Comparison of ENCODE assay signal across 9 cellular contexts in the genomic region with DNA sequence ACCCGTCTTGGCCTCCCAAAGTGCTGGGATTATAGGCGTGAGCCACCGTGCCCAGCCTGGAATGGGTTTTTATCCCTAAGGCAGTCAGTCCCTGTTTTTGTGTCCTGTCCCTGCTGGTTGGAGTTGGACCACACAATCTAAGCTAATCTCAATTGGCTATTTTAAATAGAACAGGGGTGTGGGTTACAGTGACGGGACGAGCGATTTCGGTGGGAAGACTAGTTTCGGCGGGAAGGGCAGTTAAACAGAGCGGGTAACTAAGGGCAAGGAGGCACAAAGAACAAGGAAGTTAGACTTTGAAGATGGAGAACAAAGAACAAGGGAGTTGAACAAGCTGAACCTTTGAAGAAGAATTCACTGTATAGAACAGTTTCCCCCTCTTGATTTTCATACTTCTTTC. TPM values are rescaled to one million over a fixed set of nuclear protein-coding genes. Genes with fewer than 3 reads are reported as not detected.
A peak's percentile ranks its signal among the peaks of the same experiment; 100 is the strongest.
DNase-seq lines count a peak whose midpoint lies in the region; ATAC-seq and TF ChIP-seq lines count a peak whose summit lies in the region.
"Had no signal": no experiment of that assay in that cellular context is flagged by ENCODE, and none has a peak within 500 bp of the region (broad histone marks: within the 10 kb centered on the region; RNA-seq: fewer than 3 reads in every experiment).

No MANE protein-coding gene starts in this region.

- TF ChIP-seq CTCF in SK-N-SH (IDR thresholded peaks at IDR 0.05) (no peak), OCI-LY1 (IDR thresholded peaks at IDR 0.05; ENCODE audit: low read length) (no peak), endodermal cell (conservative IDR thresholded peaks at IDR 0.05) (no peak), psoas muscle (IDR thresholded peaks at IDR 0.05) (no peak), gastroesophageal sphincter (IDR thresholded peaks at IDR 0.05) (no peak)

- H3K27ac ChIP-seq in SK-N-SH (ENCODE audit: low read depth in 2 of 2, low read length in 1 of 2) (no peak overlapping the region), OCI-LY1 (ENCODE audit: low read depth, low read length, poor library complexity, severe bottlenecking) (no peak overlapping the region), endodermal cell (ENCODE audit: low read depth, low read length) (no peak overlapping the region), psoas muscle (no peak overlapping the region), gastroesophageal sphincter (no peak overlapping the region)

- WGBS in SK-N-SH (ENCODE audit: low lambda C conversion rate): 98% methylated on average over 10 of the region's 10 CpGs
- WGBS in endodermal cell (ENCODE audit: insufficient coverage in 1 of 2, insufficient read length in 1 of 2), 2 experiments: 96 to 97% methylated on average over 6 to 10 of the region's 10 CpGs
- 83 to 90% (median 84%) methylated on average over 10 of the region's 10 CpGs for WGBS in psoas muscle, 3 donors
- WGBS in gastroesophageal sphincter (ENCODE audit: low coverage in 1 of 2), 2 donors: 80 to 86% methylated on average over 1 to 2 of the region's 10 CpGs

- peaks cover 17% of the 10 kb centered on the region for H3K4me1 Mint-ChIP-seq in endodermal cell

- no peak for TF ChIP-seq RAD21 in SK-N-SH (IDR thresholded peaks at IDR 0.05; ENCODE audit: low read length)

- no peak for DNase-seq in SK-N-SH
- no peak for DNase-seq in endodermal cell
- no peak for DNase-seq in psoas muscle
- no peak for DNase-seq in GOT3 (lab: John Stamatoyannopoulos, UW)
- DNase-seq: 8988T had no signal

- H4K20me1 ChIP-seq in SK-N-SH (ENCODE audit: insufficient read depth) (peaks cover 17% of the 10 kb centered on the region), OCI-LY1 (ENCODE audit: insufficient read depth, low read length) (no peaks in the 10 kb centered on the region)

- peaks cover 1% of the 10 kb centered on the region for H3K27me3 Mint-ChIP-seq in endodermal cell (ENCODE audit: insufficient read depth)

- CTCF ChIA-PET in SK-N-SH (lab: Yijun Ruan, JAX): interaction anchor here (1.0 to 13.6 kb wide), 5 partner anchors 9 to 116 kb away, joined by 3 to 216 read pairs (median 26); no protein-coding TSS in a partner anchor

- H3K27ac Mint-ChIP-seq in endodermal cell: no peak overlapping the region

- H3F3A ChIP-seq in SK-N-SH (replicated peaks; ENCODE audit: insufficient read depth) (peaks cover 6% of the 10 kb centered on the region), OCI-LY1 (ENCODE audit: insufficient read depth, low read length) (no peaks in the 10 kb centered on the region)

- POLR2A ChIA-PET in SK-N-SH (lab: Yijun Ruan, JAX): no interaction called here

- H3K4me1 ChIP-seq in SK-N-SH (ENCODE audit: control insufficient read depth in 1 of 2, insufficient read depth in 2 of 2, low read depth in 1 of 2, low read length in 1 of 2) (peaks cover 10 to 13% of the 10 kb centered on the region in 2 experiments; a peak in 2 of 4 replicates), OCI-LY1 (ENCODE audit: insufficient read depth, low read length, severe bottlenecking) (peaks cover 22% of the 10 kb centered on the region), endodermal cell (ENCODE audit: control insufficient read depth, insufficient read depth, low read length) (no peaks in the 10 kb centered on the region), psoas muscle (peaks cover 44% of the 10 kb centered on the region), gastroesophageal sphincter (peaks cover 0 to 58% (median 22%) of the 10 kb centered on the region in 3 donors)

- H3K79me2 ChIP-seq in SK-N-SH (ENCODE audit: insufficient read depth): peaks cover 84% of the 10 kb centered on the region
- peaks cover 43% of the 10 kb centered on the region for H3K79me2 ChIP-seq in OCI-LY1 (ENCODE audit: insufficient read depth, low read length)

- no peak for ATAC-seq in SK-N-SH treated with all-trans-retinoic acid at 6 μM for 48 hours
- no peak for ATAC-seq in psoas muscle
- ATAC-seq in gastroesophageal sphincter: no peak
- ATAC-seq in HG03196 (IDR thresholded peaks at IDR 0.05; ENCODE audit: unreplicated experiment): no peak

- H3K27me3 ChIP-seq in SK-N-SH (ENCODE audit: insufficient read depth): no peaks in the 10 kb centered on the region
- H3K27me3 ChIP-seq in OCI-LY1 (ENCODE audit: insufficient read depth, low read length): no peaks in the 10 kb centered on the region
- H3K27me3 ChIP-seq in endodermal cell (ENCODE audit: control insufficient read depth, insufficient read depth, low read length, poor library complexity, severe bottlenecking): no peaks in the 10 kb centered on the region
- H3K27me3 ChIP-seq in psoas muscle (ENCODE audit: insufficient read depth in 3 of 3, low read length in 2 of 3): no peaks in the 10 kb centered on the region
- H3K27me3 ChIP-seq in gastroesophageal sphincter: no peaks in the 10 kb centered on the region

- H3K9ac ChIP-seq in SK-N-SH (no peak overlapping the region), OCI-LY1 (ENCODE audit: low read length) (no peak overlapping the region), endodermal cell (ENCODE audit: extremely low read depth, low read length, poor library complexity, severe bottlenecking) (no peak overlapping the region)

- H3K36me3 ChIP-seq in SK-N-SH (replicated peaks in 1 of 2; ENCODE audit: control insufficient read depth in 1 of 2, insufficient read depth in 2 of 2, low read length in 1 of 2): peaks cover 9 to 11% of the 10 kb centered on the region in 2 experiments
- peaks cover 23% of the 10 kb centered on the region; the same call in 1 of the 2 replicates for H3K36me3 ChIP-seq in OCI-LY1 (ENCODE audit: insufficient read depth, low read length)
- H3K36me3 ChIP-seq in endodermal cell (ENCODE audit: control insufficient read depth, insufficient read depth, low read length): peaks cover 25% of the 10 kb centered on the region
- H3K36me3 ChIP-seq in psoas muscle (ENCODE audit: insufficient read depth in 1 of 2, low read depth in 1 of 2): peaks cover 0 to 11% of the 10 kb centered on the region in 2 donors
- peaks cover 0 to 10% of the 10 kb centered on the region in 2 donors for H3K36me3 ChIP-seq in gastroesophageal sphincter

- intact Hi-C loops in psoas muscle (cut with DNase I): loop anchor here in 1 of 2 donors (10.0 kb wide), 1 partner anchor 463 kb away; no protein-coding TSS in a partner anchor

- H3K4me3 Mint-ChIP-seq in endodermal cell: peak overlapping the region; percentile 97

- peak overlapping the region; percentile 86 for H3K4me2 ChIP-seq in SK-N-SH
- peak overlapping the region; percentile 46 for H3K4me2 ChIP-seq in OCI-LY1 (ENCODE audit: low read length)

- H3K4me3 ChIP-seq in SK-N-SH (ENCODE audit: low read depth in 2 of 2, low read length in 1 of 2): peak overlapping the region in 1 of 2 experiments; percentile 97; a peak in 2 of 4 replicates
- peak overlapping the region; percentile 93 for H3K4me3 ChIP-seq in OCI-LY1 (ENCODE audit: low read depth, low read length, poor library complexity, severe bottlenecking)
- H3K4me3 ChIP-seq in endodermal cell (ENCODE audit: low read length): peak overlapping the region; percentile 95
- H3K4me3 ChIP-seq in psoas muscle: peak overlapping the region; percentile 99
- peak overlapping the region in 1 of 2 donors; percentile 89 for H3K4me3 ChIP-seq in gastroesophageal sphincter

- no peaks in the 10 kb centered on the region for H3K9me3 Mint-ChIP-seq in endodermal cell

- TF ChIP-seq POLR2A in gastroesophageal sphincter (IDR thresholded peaks at IDR 0.05): no peak

- H2AFZ ChIP-seq in SK-N-SH (ENCODE audit: low read depth) (no peak overlapping the region), OCI-LY1 (ENCODE audit: low read length) (no peak overlapping the region)

- H3K36me3 Mint-ChIP-seq in endodermal cell (ENCODE audit: low read depth): peaks cover 7% of the 10 kb centered on the region

- no peak for TF ChIP-seq EP300 in SK-N-SH (IDR thresholded peaks at IDR 0.05; ENCODE audit: borderline replicate concordance in 1 of 2, low read depth in 1 of 2, low read length in 1 of 2)
- no peak for TF ChIP-seq EP300 in gastroesophageal sphincter (IDR thresholded peaks at IDR 0.05)

- H3K9me2 ChIP-seq in SK-N-SH: no peaks in the 10 kb centered on the region
- no peaks in the 10 kb centered on the region for H3K9me2 ChIP-seq in OCI-LY1 (ENCODE audit: low read depth, low read length)

- no peaks in the 10 kb centered on the region for H3K9me3 ChIP-seq in SK-N-SH
- no peaks in the 10 kb centered on the region for H3K9me3 ChIP-seq in OCI-LY1 (ENCODE audit: low read length)
- H3K9me3 ChIP-seq in endodermal cell (ENCODE audit: control insufficient read depth, low read length): peaks cover 12% of the 10 kb centered on the region
- no peaks in the 10 kb centered on the region for H3K9me3 ChIP-seq in psoas muscle
- H3K9me3 ChIP-seq in gastroesophageal sphincter: no peaks in the 10 kb centered on the region

TF ChIP-seq in SK-N-SH, 30 proteins besides CTCF, POLR2A, EP300 and RAD21 (continues in another document):
- TF ChIP-seq MXI1 (IDR thresholded peaks at IDR 0.05; ENCODE audit: low read depth, low read length) (no peak), FOSL2 (IDR thresholded peaks at IDR 0.05; ENCODE audit: borderline replicate concordance, low read depth) (no peak)

TF ChIP-seq in SK-N-SH treated with all-trans-retinoic acid at 6 μM for 48 hours, 23 proteins besides CTCF, POLR2A, EP300 and RAD21 (continues in another document):
- TF ChIP-seq OSR1 (CRISPR knock-in tag; IDR thresholded peaks at IDR 0.05) (no peak), GLIS3 (CRISPR knock-in tag; IDR thresholded peaks at IDR 0.05) (no peak)

RNA-seq across cellular contexts. Expression of gene GTF3C5, which starts 1.4 kb away (rescaled TPM):
- polyA plus RNA-seq in SK-N-SH (2012; rRNA removed) (57.3 and 59.1 TPM in 2 replicates), psoas muscle (10 to 100 TPM; 42.7 to 70.8 (median 50.4) TPM)
- 29.6 and 37.0 TPM in 2 replicates for polyA plus RNA-seq in SK-N-SH (2012; cell fraction: cytosol; rRNA removed)
- 165 and 172 TPM in 2 replicates for polyA plus RNA-seq in SK-N-SH (2012; cell fraction: nucleus; rRNA removed)
- total RNA-seq in endodermal cell (10 to 100 TPM; 89.7 to 94.6 TPM), psoas muscle (10 to 100 TPM; 34.6 to 45.8 (median 42.2) TPM), gastroesophageal sphincter (10 to 100 TPM; 43.5 to 51.5 (median 48.9) TPM)
- polyA plus RNA-seq in endodermal cell (2013, experiment 1 of 2): 83.2 TPM
- polyA plus RNA-seq in endodermal cell (2013, experiment 2 of 2): 78.9 TPM

RNA-seq across cellular contexts. Expression of gene CEL, which starts 29.6 kb away (rescaled TPM):
- 0.75 and 0.87 TPM in 2 replicates for polyA plus RNA-seq in SK-N-SH (2012; rRNA removed)
- polyA plus RNA-seq in SK-N-SH (2012; cell fraction: cytosol; rRNA removed): 0.24 and 0.35 TPM in 2 replicates
- polyA plus RNA-seq in SK-N-SH (2012; cell fraction: nucleus; rRNA removed): 6.3 and 7.8 TPM in 2 replicates
- total RNA-seq in endodermal cell: 1 to 10 TPM; 1.7 to 3.3 TPM
- polyA plus RNA-seq in endodermal cell (2013, experiment 1 of 2): 2.8 TPM
- 2.2 TPM for polyA plus RNA-seq in endodermal cell (2013, experiment 2 of 2)
- 1 to 10 TPM in 1 of 4 donors, under 1 TPM in 3; 0.34 to 2.0 (median 0.63) TPM for total RNA-seq in psoas muscle
- under 1 TPM; 0.10 to 0.61 (median 0.21) TPM for polyA plus RNA-seq in psoas muscle
- total RNA-seq in gastroesophageal sphincter: under 1 TPM in 3 of 4 donors, not detected in 1; 0.35 to 0.81 (median 0.62) TPM

RNA-seq across cellular contexts. Expression of gene GFI1B, which starts 53.7 kb away (rescaled TPM):
- polyA plus RNA-seq in SK-N-SH (2012; rRNA removed) (0.03 TPM in 1 of 2 replicates, not detected in the other), psoas muscle (under 1 TPM; 0.07 to 0.14 (median 0.12) TPM)
- polyA plus RNA-seq in SK-N-SH (2012; cell fraction: cytosol; rRNA removed): 0.01 and 0.03 TPM in 2 replicates
- not detected in 2 replicates for polyA plus RNA-seq in SK-N-SH (2012; cell fraction: nucleus; rRNA removed)
- total RNA-seq in endodermal cell (under 1 TPM in 1 of 2 donors, not detected in 1; 0.44 TPM), psoas muscle (not detected), gastroesophageal sphincter (not detected)
- not detected for polyA plus RNA-seq in endodermal cell (2013, experiment 1 of 2)
- not detected for polyA plus RNA-seq in endodermal cell (2013, experiment 2 of 2)
